Comparison of ENCODE assay signal across 10 cellular contexts in genomic region chr9:89528540-89528939, GRCh38. TPM values are rescaled to one million over a fixed set of nuclear protein-coding genes. Genes with fewer than 3 reads are reported as not detected.
DNase-seq lines count a peak whose midpoint lies in the region; ATAC-seq and TF ChIP-seq lines count a peak whose summit lies in the region.
"Had no signal": no experiment of that assay in that cellular context is flagged by ENCODE, and none has a peak within 500 bp of the region (broad histone marks: within the 10 kb centered on the region; RNA-seq: fewer than 3 reads in every experiment).

No MANE protein-coding gene starts in this region.

- no peak for DNase-seq in CD4-positive, CD25-positive, alpha-beta regulatory T cell
- DNase-seq in DMS53 treated with DMSO at 0.1 percent for 48 hours (lab: John Stamatoyannopoulos, UW; ENCODE audit: unreplicated experiment) (peak; percentile 6), mucosa of descending colon (no peak)
- no peak for DNase-seq in activated naive CD8-positive, alpha-beta T cell treated with anti-CD3 and anti-CD28 coated beads, Interleukin-2, amount 10 ng/mL, durations not matched to agents 7 days and 5 days
- no peak for DNase-seq in stimulated activated CD4-positive, alpha-beta T cell treated with anti-CD3 and anti-CD28 coated beads, Interleukin-1b, Interleukin-23, amount 100 ng/mL, for 48 hours
- DNase-seq: stimulated activated CD4-positive, alpha-beta T cell treated with anti-CD3 and anti-CD28 coated beads, Interleukin-4, amount 100 ng/mL, for 24 hours had no signal

- POLR2A ChIA-PET in activated naive CD8-positive, alpha-beta T cell treated with anti-CD3 and anti-CD28 coated beads, Interleukin-2, amount 10 ng/mL, durations not matched to agents 7 days and 5 days (lab: Charles Lee): interaction anchor here (1.6 kb wide), 2 partner anchors 8 to 10 kb away, joined by 4 to 6 read pairs; no protein-coding TSS in a partner anchor

- H3K9me3 ChIP-seq in CD4-positive, CD25-positive, alpha-beta regulatory T cell (ENCODE audit: control insufficient read depth in 2 of 2, low read length in 2 of 2): no peaks in the 10 kb centered on the region
- H3K9me3 ChIP-seq in mucosa of descending colon: peaks cover 3% of the 10 kb centered on the region
- H3K9me3 ChIP-seq: prostate gland had no signal

- H3K4me1 Mint-ChIP-seq in CD4-positive, CD25-positive, alpha-beta regulatory T cell: peaks cover 32 to 98% (median 63%) of the 10 kb centered on the region in 4 donors
- H3K4me1 Mint-ChIP-seq in activated naive CD8-positive, alpha-beta T cell treated with anti-CD3 and anti-CD28 coated beads, Interleukin-2, amount 10 ng/mL, durations not matched to agents 7 days and 5 days: peaks cover 83% of the 10 kb centered on the region
- H3K4me1 Mint-ChIP-seq: GM23338 had no signal

- no peaks in the 10 kb centered on the region for H3K36me3 ChIP-seq in CD4-positive, CD25-positive, alpha-beta regulatory T cell (ENCODE audit: control insufficient read depth, insufficient read depth, low read length)
- no peaks in the 10 kb centered on the region for H3K36me3 ChIP-seq in mucosa of descending colon (ENCODE audit: low read depth)
- H3K36me3 ChIP-seq: prostate gland had no signal

- ATAC-seq in CD4-positive, CD25-positive, alpha-beta regulatory T cell (ENCODE audit: low read depth in 2 of 2): no peak
- ATAC-seq in activated naive CD8-positive, alpha-beta T cell treated with anti-CD3 and anti-CD28 coated beads, Interleukin-2, amount 10 ng/mL, durations not matched to agents 7 days and 5 days (ENCODE audit: low read depth): no peak
- ATAC-seq in mucosa of descending colon (peak; percentile 52), GM18867 (IDR thresholded peaks at IDR 0.05; ENCODE audit: unreplicated experiment) (no peak), HG03469 (IDR thresholded peaks at IDR 0.05; ENCODE audit: unreplicated experiment) (no peak)
- ATAC-seq: GM23338 had no signal

- no peaks in the 10 kb centered on the region for H3K27me3 ChIP-seq in CD4-positive, CD25-positive, alpha-beta regulatory T cell (ENCODE audit: control insufficient read depth, insufficient read depth, low read length)

- H3K4me3 ChIP-seq in CD4-positive, CD25-positive, alpha-beta regulatory T cell (ENCODE audit: low read depth, low read length): no peak overlapping the region
- H3K4me3 ChIP-seq in mucosa of descending colon: no peak overlapping the region
- H3K4me3 ChIP-seq: GM23338, prostate gland had no signal

- H3K36me3 Mint-ChIP-seq in CD4-positive, CD25-positive, alpha-beta regulatory T cell: peaks cover 5% of the 10 kb centered on the region
- peaks cover 13% of the 10 kb centered on the region for H3K36me3 Mint-ChIP-seq in activated naive CD8-positive, alpha-beta T cell treated with anti-CD3 and anti-CD28 coated beads, Interleukin-2, amount 10 ng/mL, durations not matched to agents 7 days and 5 days

- peak overlapping the region in 2 of 3 donors; percentile 80 to 88 for H3K27ac Mint-ChIP-seq in CD4-positive, CD25-positive, alpha-beta regulatory T cell
- H3K27ac Mint-ChIP-seq in activated naive CD8-positive, alpha-beta T cell treated with anti-CD3 and anti-CD28 coated beads, Interleukin-2, amount 10 ng/mL, durations not matched to agents 7 days and 5 days: peak overlapping the region; percentile 67
- H3K27ac Mint-ChIP-seq: GM23338 had no signal

- TF ChIP-seq CTCF in mucosa of descending colon (IDR thresholded peaks at IDR 0.05): no peak

- H3K27ac ChIP-seq in CD4-positive, CD25-positive, alpha-beta regulatory T cell (ENCODE audit: insufficient read depth, low read length, poor library complexity, severe bottlenecking): no peak overlapping the region
- H3K27ac ChIP-seq: prostate gland had no signal

- H3K4me1 ChIP-seq in CD4-positive, CD25-positive, alpha-beta regulatory T cell (ENCODE audit: control insufficient read depth, insufficient read depth, low read length, poor library complexity, severe bottlenecking): peaks cover 76% of the 10 kb centered on the region
- H3K4me1 ChIP-seq in mucosa of descending colon (ENCODE audit: low read depth): peaks cover 3% of the 10 kb centered on the region
- H3K4me1 ChIP-seq: prostate gland had no signal

- peak overlapping the region in 3 of 4 donors; percentile 59 to 71 (median 68) for H3K4me3 Mint-ChIP-seq in CD4-positive, CD25-positive, alpha-beta regulatory T cell
- H3K4me3 Mint-ChIP-seq in activated naive CD8-positive, alpha-beta T cell treated with anti-CD3 and anti-CD28 coated beads, Interleukin-2, amount 10 ng/mL, durations not matched to agents 7 days and 5 days: no peak overlapping the region
- H3K4me3 Mint-ChIP-seq: GM23338 had no signal

- intact Hi-C loops in mucosa of descending colon (cut with DNase I, micrococcal nuclease): no loop called here

- no peaks in the 10 kb centered on the region for H3K27me3 Mint-ChIP-seq in CD4-positive, CD25-positive, alpha-beta regulatory T cell
- no peaks in the 10 kb centered on the region for H3K27me3 Mint-ChIP-seq in activated naive CD8-positive, alpha-beta T cell treated with anti-CD3 and anti-CD28 coated beads, Interleukin-2, amount 10 ng/mL, durations not matched to agents 7 days and 5 days

- peaks cover 0 to 1% (median 0%) of the 10 kb centered on the region in 7 donors for H3K9me3 Mint-ChIP-seq in CD4-positive, CD25-positive, alpha-beta regulatory T cell
- H3K9me3 Mint-ChIP-seq in activated naive CD8-positive, alpha-beta T cell treated with anti-CD3 and anti-CD28 coated beads, Interleukin-2, amount 10 ng/mL, durations not matched to agents 7 days and 5 days: peaks cover 9% of the 10 kb centered on the region

RNA-seq across cellular contexts. Expression of gene SEMA4D, which starts 30.6 kb away (rescaled TPM):
- total RNA-seq in CD4-positive, CD25-positive, alpha-beta regulatory T cell: 480 TPM
- polyA plus RNA-seq in CD4-positive, CD25-positive, alpha-beta regulatory T cell: 100 to 1,000 TPM in 1 of 4 donors, 10 to 100 TPM in 3; 67.5 to 108 (median 90.2) TPM
- total RNA-seq in activated naive CD8-positive, alpha-beta T cell treated with anti-CD3 and anti-CD28 coated beads, Interleukin-2, amount 10 ng/mL, durations not matched to agents 7 days and 5 days: 100 to 1,000 TPM; 370 to 391 TPM
- 10 to 100 TPM; 20.9 to 26.9 (median 23.1) TPM for total RNA-seq in mucosa of descending colon

Comparison
In these comparisons a context has a peak if more than half of its experiments do, and no peak if none do; other contexts are left out.
1. RNA of gene SEMA4D, which starts 30.6 kb away (total RNA-seq): 480 TPM in CD4-positive, CD25-positive, alpha-beta regulatory T cell (single experiment) and 370 to 391 TPM in activated naive CD8-positive, alpha-beta T cell treated with anti-CD3 and anti-CD28 coated beads, Interleukin-2, amount 10 ng/mL, durations not matched to agents 7 days and 5 days; 20.9 to 26.9 TPM in mucosa of descending colon; every median in the first group is over 10 times any median in the second.